In genomic region chr1:55381983-55382382, GRCh38 we compare ENCODE assay signal across 24 cellular contexts.
DNase-seq lines count a peak whose midpoint lies in the region; ATAC-seq, FAIRE-seq and TF ChIP-seq lines count a peak whose summit lies in the region.
"Had no signal": no experiment of that assay in that cellular context is flagged by ENCODE, and none has a peak within 500 bp of the region (broad histone marks: within the 10 kb centered on the region; RNA-seq: fewer than 3 reads in every experiment).

No MANE protein-coding gene starts in this region.

- no peaks in the 10 kb centered on the region for H3K79me2 ChIP-seq in K562 (ENCODE audit: control insufficient read depth, insufficient read depth, low read length)
- H3K79me2 ChIP-seq in hepatocyte, result no peaks in the 10 kb centered on the region
- H3K79me2 ChIP-seq in trophoblast cell (ENCODE audit: control insufficient read depth, insufficient read depth, low read length, poor library complexity), result no peaks in the 10 kb centered on the region

- H3K9me2 ChIP-seq in hepatocyte (replicated peaks; ENCODE audit: insufficient read depth), result no peaks in the 10 kb centered on the region

- BruUV-seq in K562 (replicated peaks; lab: Mats Ljungman, UMichigan), result no TSS peak

- no peak overlapping the region for H3K18ac ChIP-seq in trophoblast cell (ENCODE audit: low read length)

- H3K79me1 ChIP-seq in trophoblast cell (ENCODE audit: low read length), result peaks cover 24% of the 10 kb centered on the region

- TF ChIP-seq EP300 in K562 (IDR thresholded peaks at IDR 0.05; ENCODE audit: low read length), result no peak

- TF ChIP-seq RAD21 in K562 (CRISPR knock-in tag; conservative IDR thresholded peaks at IDR 0.05 in 1 of 2, IDR thresholded peaks at IDR 0.05 in 1 of 2), result no peak

- H3K4me2 ChIP-seq in K562 (ENCODE audit: insufficient read depth, low read length) (no peak overlapping the region), hepatocyte (no peak overlapping the region), trophoblast cell (ENCODE audit: low read length) (no peak overlapping the region)
- H3K4me2 ChIP-seq: A549; BLaER1 treated with 17β-estradiol and CSF1 and Interleukin-3, amounts not matched to agents 10 nM and 100 nM had no signal

- no peak for TF ChIP-seq POLR2A in K562 (conservative IDR thresholded peaks at IDR 0.05)
- TF ChIP-seq POLR2A in esophagus squamous epithelium (IDR thresholded peaks at IDR 0.05), result no peak

- no peaks in the 10 kb centered on the region for H3K9me3 Mint-ChIP-seq in endodermal cell
- no peaks in the 10 kb centered on the region for H3K9me3 Mint-ChIP-seq in endothelial cell (ENCODE audit: unreplicated experiment)
- H3K9me3 Mint-ChIP-seq: CD8-positive, alpha-beta T cell had no signal

- CTCF ChIA-PET in HEK293 (lab: Yijun Ruan, JAX) (interaction anchor here (0.6 to 1.4 kb wide), 3 partner anchors 60 to 824 kb away, joined by 3 to 5 read pairs (median 3); no protein-coding TSS in a partner anchor), K562 (lab: Yijun Ruan, JAX; ENCODE audit: low intra/inter-chr PET ratio) (no interaction called here)

- H3K36me3 Mint-ChIP-seq in endodermal cell (ENCODE audit: low read depth) (no peaks in the 10 kb centered on the region), endothelial cell (ENCODE audit: low read depth, unreplicated experiment) (no peaks in the 10 kb centered on the region)
- H3K36me3 Mint-ChIP-seq: CD8-positive, alpha-beta T cell had no signal

- H3K4me3 ChIP-seq in HEK293 (ENCODE audit: low read depth, low read length), result no peak overlapping the region
- no peak overlapping the region for H3K4me3 ChIP-seq in K562
- no peak overlapping the region for H3K4me3 ChIP-seq in hepatocyte
- H3K4me3 ChIP-seq in trophoblast cell (ENCODE audit: low read depth, low read length), result no peak overlapping the region
- no peak overlapping the region for H3K4me3 ChIP-seq in esophagus squamous epithelium
- H3K4me3 ChIP-seq in endodermal cell (ENCODE audit: low read length), result no peak overlapping the region
- H3K4me3 ChIP-seq: A549; BLaER1 treated with 17β-estradiol and CSF1 and Interleukin-3, amounts not matched to agents 10 nM and 100 nM had no signal

- no peak overlapping the region for H3K14ac ChIP-seq in trophoblast cell (ENCODE audit: low read length)

- no peaks in the 10 kb centered on the region for H3K36me3 ChIP-seq in HEK293 (ENCODE audit: control insufficient read depth in 2 of 2, insufficient read depth in 1 of 2, low read length in 2 of 2)
- no peaks in the 10 kb centered on the region for H3K36me3 ChIP-seq in K562 (ENCODE audit: control insufficient read depth, insufficient read depth, low read length)
- no peaks in the 10 kb centered on the region for H3K36me3 ChIP-seq in hepatocyte (replicated peaks; ENCODE audit: insufficient read depth, low read depth)
- H3K36me3 ChIP-seq in trophoblast cell (ENCODE audit: control insufficient read depth in 1 of 2, insufficient read depth in 2 of 2, low read length in 2 of 2), result no peaks in the 10 kb centered on the region
- no peaks in the 10 kb centered on the region for H3K36me3 ChIP-seq in esophagus squamous epithelium
- no peaks in the 10 kb centered on the region for H3K36me3 ChIP-seq in endodermal cell (ENCODE audit: control insufficient read depth, insufficient read depth, low read length)
- H3K36me3 ChIP-seq: BLaER1 treated with 17β-estradiol and CSF1 and Interleukin-3, amounts not matched to agents 10 nM and 100 nM had no signal

- H3K27ac Mint-ChIP-seq in endodermal cell (no peak overlapping the region), endothelial cell (ENCODE audit: unreplicated experiment) (no peak overlapping the region)
- H3K27ac Mint-ChIP-seq: B cell; CD4-positive, alpha-beta T cell; CD8-positive, alpha-beta T cell had no signal

- no peak for FAIRE-seq in K562 (lab: Jason Lieb, UNC)
- FAIRE-seq: A549, D721Med, G401.6, GM12891, GM19239 had no signal

- peaks cover 0 to 4% of the 10 kb centered on the region in 2 experiments; a peak in 1 of 5 replicates for H3K27me3 ChIP-seq in K562 (ENCODE audit: control insufficient read depth in 2 of 2, insufficient read depth in 2 of 2, low read length in 2 of 2)
- H3K27me3 ChIP-seq in hepatocyte, result no peaks in the 10 kb centered on the region
- H3K27me3 ChIP-seq in trophoblast cell (ENCODE audit: insufficient read depth, low read length), result no peaks in the 10 kb centered on the region
- H3K27me3 ChIP-seq in esophagus squamous epithelium, result no peaks in the 10 kb centered on the region
- H3K27me3 ChIP-seq in endodermal cell (ENCODE audit: control insufficient read depth, insufficient read depth, low read length, poor library complexity, severe bottlenecking), result peaks cover 11% of the 10 kb centered on the region
- H3K27me3 ChIP-seq: BLaER1 treated with 17β-estradiol and CSF1 and Interleukin-3, amounts not matched to agents 10 nM and 100 nM had no signal

- H2AFZ ChIP-seq in K562 (ENCODE audit: low read depth, low read length) (no peak overlapping the region), hepatocyte (no peak overlapping the region), trophoblast cell (ENCODE audit: insufficient read depth, low read length, poor library complexity) (no peak overlapping the region)

- H2AK5ac ChIP-seq in trophoblast cell (ENCODE audit: low read length), result no peak overlapping the region

- H3K27me3 Mint-ChIP-seq in endodermal cell (ENCODE audit: insufficient read depth), result peaks cover 11% of the 10 kb centered on the region
- H3K27me3 Mint-ChIP-seq in endothelial cell (ENCODE audit: unreplicated experiment), result peaks cover 7% of the 10 kb centered on the region
- H3K27me3 Mint-ChIP-seq: CD4-positive, alpha-beta T cell had no signal

- no peaks in the 10 kb centered on the region for H3K9me1 ChIP-seq in K562 (ENCODE audit: control insufficient read depth, insufficient read depth, low read length)

- peaks cover 4% of the 10 kb centered on the region for H3K4me1 Mint-ChIP-seq in endodermal cell
- H3K4me1 Mint-ChIP-seq in endothelial cell (ENCODE audit: unreplicated experiment), result no peaks in the 10 kb centered on the region
- H3K4me1 Mint-ChIP-seq: B cell had no signal

- H3K27ac ChIP-seq in HEK293 (ENCODE audit: extremely low read depth, low read depth, low read length) (no peak overlapping the region), K562 (ENCODE audit: extremely low read depth, low read depth, low read length) (no peak overlapping the region), hepatocyte (peak overlapping the region; percentile 18), trophoblast cell (ENCODE audit: low read depth, low read length) (no peak overlapping the region), esophagus squamous epithelium (no peak overlapping the region), endodermal cell (ENCODE audit: low read depth, low read length) (no peak overlapping the region)
- H3K27ac ChIP-seq: 22Rv1; BLaER1 treated with 17β-estradiol and CSF1 and Interleukin-3, amounts not matched to agents 10 nM and 100 nM; C4-2B had no signal

- no peak overlapping the region for H4K12ac ChIP-seq in trophoblast cell (ENCODE audit: low read depth, low read length)

- no peak for ATAC-seq in K562
- ATAC-seq: A549; CD8-positive, alpha-beta T cell had no signal

- no peak overlapping the region for H3K4me3 Mint-ChIP-seq in endodermal cell
- no peak overlapping the region for H3K4me3 Mint-ChIP-seq in endothelial cell (ENCODE audit: unreplicated experiment)
- H3K4me3 Mint-ChIP-seq: B cell; CD4-positive, alpha-beta T cell; CD8-positive, alpha-beta T cell had no signal

- H2BK120ac ChIP-seq in trophoblast cell (ENCODE audit: insufficient read depth, low read length, poor library complexity), result no peak overlapping the region

- WGBS in K562 (ENCODE audit: insufficient coverage, low coverage, missing lambda C conversion rate), result 0% methylated on average over 2 of the region's 2 CpGs
- WGBS in hepatocyte (ENCODE audit: low lambda C conversion rate, missing lambda C conversion rate), result 68% methylated on average over 2 of the region's 2 CpGs
- no CpG with 5 or more reads among the region's 2 CpGs for WGBS in trophoblast cell (ENCODE audit: extremely low coverage, insufficient coverage, insufficient read length)
- 52 to 57% methylated on average over 2 of the region's 2 CpGs for WGBS in esophagus squamous epithelium, 2 donors
- WGBS in endodermal cell (ENCODE audit: insufficient coverage in 1 of 2, insufficient read length in 1 of 2), 2 experiments, result 66 to 100% methylated on average over 1 to 2 of the region's 2 CpGs

- H4K20me1 ChIP-seq in K562 (replicated peaks; ENCODE audit: control insufficient read depth, insufficient read depth, low read length), result no peaks in the 10 kb centered on the region; the same call in 1 of the 2 replicates
- H4K20me1 ChIP-seq in hepatocyte (ENCODE audit: insufficient read depth, poor library complexity, severe bottlenecking), result no peaks in the 10 kb centered on the region
- H4K20me1 ChIP-seq: BLaER1 treated with 17β-estradiol and CSF1 and Interleukin-3, amounts not matched to agents 10 nM and 100 nM had no signal

- no peak overlapping the region for H3K4ac ChIP-seq in trophoblast cell (ENCODE audit: low read depth, low read length)

- no peak overlapping the region for H3K23ac ChIP-seq in trophoblast cell (ENCODE audit: low read length)

- H3K4me1 ChIP-seq in HEK293 (ENCODE audit: control insufficient read depth, insufficient read depth, low read length) (no peaks in the 10 kb centered on the region), K562 (replicated peaks in 1 of 2; ENCODE audit: control insufficient read depth in 2 of 2, insufficient read depth in 2 of 2, low read length in 2 of 2) (no peaks in the 10 kb centered on the region), hepatocyte (ENCODE audit: insufficient read depth) (no peaks in the 10 kb centered on the region), trophoblast cell (ENCODE audit: control insufficient read depth in 1 of 2, insufficient read depth in 2 of 2, low read length in 2 of 2) (peaks cover 7 to 9% of the 10 kb centered on the region in 2 experiments), esophagus squamous epithelium (no peaks in the 10 kb centered on the region), endodermal cell (ENCODE audit: control insufficient read depth, insufficient read depth, low read length) (no peaks in the 10 kb centered on the region)
- H3K4me1 ChIP-seq: A549, Caco-2 had no signal

- DNase-seq in K562 (ENCODE audit: extremely low read depth in 1 of 4, low spot score in 3 of 4), result no peak
- DNase-seq in hepatocyte (ENCODE audit: low spot score), result no peak
- DNase-seq in trophoblast cell, result no peak
- no peak for DNase-seq in esophagus squamous epithelium (lab: John Stamatoyannopoulos, UW)
- DNase-seq in epidermal melanocyte (ENCODE audit: insufficient read length, low spot score), result no peak
- no peak for DNase-seq in endodermal cell
- DNase-seq in endothelial cell (ENCODE audit: low spot score), result no peak
- DNase-seq: AML-193; Caco-2; Calu3; CD4-positive, alpha-beta T cell; CD8-positive, alpha-beta T cell; DMS79 treated with DMSO at 0.1 percent for 48 hours; GF-D8 had no signal

- in situ Hi-C loops in K562 (cut with MboI), result loop anchor here (25.0 kb wide), 1 partner anchor 1205 kb away; the partner anchor contains the start of gene PLPP3

- H4K8ac ChIP-seq in trophoblast cell (ENCODE audit: low read depth, low read length), result no peak overlapping the region

- H2BK12ac ChIP-seq in trophoblast cell (ENCODE audit: low read length), result peak overlapping the region; percentile 56

- H2BK5ac ChIP-seq in trophoblast cell (ENCODE audit: low read depth, low read length, poor library complexity), result no peak overlapping the region

- intact Hi-C loops in K562 (cut with micrococcal nuclease), result no loop called here
- intact Hi-C loops in esophagus squamous epithelium (cut with DNase I), result no loop called here

- TF ChIP-seq CTCF in HEK293 (tag by site-specific recombination; IDR thresholded peaks at IDR 0.05) (no peak), K562 (IDR thresholded peaks at IDR 0.05 in 2 of 3, conservative IDR thresholded peaks at IDR 0.05 in 1 of 3; ENCODE audit: insufficient read depth in 2 of 3, low read depth in 1 of 3, low read length in 3 of 3) (no peak), hepatocyte (IDR thresholded peaks at IDR 0.05; ENCODE audit: poor library complexity) (no peak), esophagus squamous epithelium (IDR thresholded peaks at IDR 0.05) (no peak), endodermal cell (conservative IDR thresholded peaks at IDR 0.05) (no peak), endothelial cell (IDR thresholded peaks at IDR 0.05; ENCODE audit: unreplicated experiment) (no peak)

- no peak overlapping the region for H3K9ac ChIP-seq in K562 (ENCODE audit: insufficient read depth in 1 of 2, low read depth in 2 of 2, low read length in 2 of 2)
- H3K9ac ChIP-seq in trophoblast cell (ENCODE audit: low read length), result no peak overlapping the region
- no peak overlapping the region for H3K9ac ChIP-seq in endodermal cell (ENCODE audit: extremely low read depth, low read length, poor library complexity, severe bottlenecking)
- H3K9ac ChIP-seq: BLaER1 treated with 17β-estradiol and CSF1 and Interleukin-3, amounts not matched to agents 10 nM and 100 nM had no signal

- no peak overlapping the region for H4K91ac ChIP-seq in trophoblast cell (ENCODE audit: low read depth, low read length)

- POLR2A ChIA-PET in HEK293 (lab: Yijun Ruan, JAX), result no interaction called here
- POLR2A ChIA-PET in K562 (lab: Yijun Ruan, JAX), result no interaction called here

- H3K9me3 ChIP-seq in HEK293 (ENCODE audit: control insufficient read depth, insufficient read depth, low read depth, low read length), result no peaks in the 10 kb centered on the region
- H3K9me3 ChIP-seq in K562 (replicated peaks; ENCODE audit: control insufficient read depth, insufficient read depth, low read depth, low read length), result no peaks in the 10 kb centered on the region
- H3K9me3 ChIP-seq in hepatocyte (ENCODE audit: low read depth), result no peaks in the 10 kb centered on the region
- peaks cover 2% of the 10 kb centered on the region for H3K9me3 ChIP-seq in trophoblast cell (ENCODE audit: insufficient read depth, low read depth, low read length)
- H3K9me3 ChIP-seq in esophagus squamous epithelium, result no peaks in the 10 kb centered on the region
- H3K9me3 ChIP-seq in endodermal cell (ENCODE audit: control insufficient read depth, low read length), result no peaks in the 10 kb centered on the region
- H3K9me3 ChIP-seq: A549; BLaER1 treated with 17β-estradiol and CSF1 and Interleukin-3, amounts not matched to agents 10 nM and 100 nM; Caco-2 had no signal
